In genomic region chr7:36642010-36642409, GRCh38 we compare ENCODE assay signal across 19 cellular contexts.
DNase-seq lines count a peak whose midpoint lies in the region; ATAC-seq lines count a peak whose summit lies in the region.
"Had no signal": no experiment of that assay in that cellular context is flagged by ENCODE, and none has a peak within 500 bp of the region (broad histone marks: within the 10 kb centered on the region; RNA-seq: fewer than 3 reads in every experiment).

No MANE protein-coding gene starts in this region.

- H3K9ac ChIP-seq in BLaER1 treated with 17β-estradiol and CSF1 and Interleukin-3, amounts not matched to agents 10 nM and 100 nM: no peak overlapping the region
- H3K9ac ChIP-seq: KMS-11, SK-N-SH had no signal

- H3K4me2 ChIP-seq in BLaER1 treated with 17β-estradiol and CSF1 and Interleukin-3, amounts not matched to agents 10 nM and 100 nM: peak overlapping the region in 7 of 11 experiments; percentile 10 to 47 (median 34); a peak in 11 of 22 replicates
- H3K4me2 ChIP-seq: GM23338, KMS-11, SK-N-SH had no signal

- POLR2A ChIA-PET in CD4-positive, alpha-beta memory T cell (lab: Charles Lee; ENCODE audit: partially characterized antibody): interaction anchor here (1.1 kb wide), 1 partner anchor 12 kb away, joined by 3 read pairs; no protein-coding TSS in a partner anchor
- POLR2A ChIA-PET in activated CD8-positive, alpha-beta T cell treated with anti-CD3 and anti-CD28 coated beads, Interleukin-2, amount 10 ng/mL, durations not matched to agents 7 days and 5 days (lab: Charles Lee): no interaction called here
- POLR2A ChIA-PET in naive thymus-derived CD8-positive, alpha-beta T cell (lab: Charles Lee): interaction anchor here (1.2 to 10.4 kb wide), 6 partner anchors 10 to 36 kb away, joined by 3 to 97 read pairs (median 10); no protein-coding TSS in a partner anchor

- H3K27ac ChIP-seq in BLaER1 treated with 17β-estradiol and CSF1 and Interleukin-3, amounts not matched to agents 10 nM and 100 nM: no peak overlapping the region
- H3K27ac ChIP-seq in CD4-positive, alpha-beta memory T cell (ENCODE audit: low read depth, low read length): no peak overlapping the region
- H3K27ac ChIP-seq: KMS-11 had no signal

- no peaks in the 10 kb centered on the region for H3K27me3 Mint-ChIP-seq in CD4-positive, alpha-beta memory T cell
- no peaks in the 10 kb centered on the region for H3K27me3 Mint-ChIP-seq in activated CD8-positive, alpha-beta T cell treated with anti-CD3 and anti-CD28 coated beads, Interleukin-2, amount 10 ng/mL, durations not matched to agents 7 days and 5 days (ENCODE audit: low read depth)
- H3K27me3 Mint-ChIP-seq in naive thymus-derived CD8-positive, alpha-beta T cell: no peaks in the 10 kb centered on the region

- DNase-seq in CD4-positive, alpha-beta memory T cell: no peak
- DNase-seq in activated CD8-positive, alpha-beta T cell treated with anti-CD3 and anti-CD28 coated beads, Interleukin-2, amount 10 ng/mL, durations not matched to agents 7 days and 5 days: no peak
- DNase-seq in naive thymus-derived CD8-positive, alpha-beta T cell: no peak
- DNase-seq in NCI-H524 (lab: John Stamatoyannopoulos, UW): no peak
- DNase-seq: DMS79, NCI-H1092 treated with DMSO at 0.1 percent for 48 hours, NCI-H1436 treated with DMSO at 0.1 percent for 48 hours, NCI-H1930, NCI-H510A, NCI-H748 treated with DMSO at 0.1 percent for 48 hours, SIG-M5, SK-N-SH had no signal

- no peaks in the 10 kb centered on the region for H3K9me3 ChIP-seq in BLaER1 treated with 17β-estradiol and CSF1 and Interleukin-3, amounts not matched to agents 10 nM and 100 nM (replicated peaks in 1 of 11)
- no peaks in the 10 kb centered on the region for H3K9me3 ChIP-seq in CD4-positive, alpha-beta memory T cell (ENCODE audit: control insufficient read depth in 1 of 2, low read length in 2 of 2)
- H3K9me3 ChIP-seq: HAP-1, SK-N-SH had no signal

- H3K36me3 ChIP-seq in BLaER1 treated with 17β-estradiol and CSF1 and Interleukin-3, amounts not matched to agents 10 nM and 100 nM: peaks cover 0 to 39% (median 0%) of the 10 kb centered on the region in 11 experiments; a peak in 4 of 22 replicates
- no peaks in the 10 kb centered on the region for H3K36me3 ChIP-seq in CD4-positive, alpha-beta memory T cell (ENCODE audit: insufficient read depth, low read length)
- H3K36me3 ChIP-seq: HAP-1 had no signal

- peaks cover 0 to 2% (median 0%) of the 10 kb centered on the region in 8 donors for H3K9me3 Mint-ChIP-seq in CD4-positive, alpha-beta memory T cell
- H3K9me3 Mint-ChIP-seq in activated CD8-positive, alpha-beta T cell treated with anti-CD3 and anti-CD28 coated beads, Interleukin-2, amount 10 ng/mL, durations not matched to agents 7 days and 5 days (ENCODE audit: insufficient read depth): peaks cover 4% of the 10 kb centered on the region
- H3K9me3 Mint-ChIP-seq in naive thymus-derived CD8-positive, alpha-beta T cell: no peaks in the 10 kb centered on the region
- H3K9me3 Mint-ChIP-seq: GM23338 had no signal

- no peaks in the 10 kb centered on the region for H3K27me3 ChIP-seq in BLaER1 treated with 17β-estradiol and CSF1 and Interleukin-3, amounts not matched to agents 10 nM and 100 nM
- no peaks in the 10 kb centered on the region for H3K27me3 ChIP-seq in CD4-positive, alpha-beta memory T cell (ENCODE audit: insufficient read depth, low read length)

- peaks cover 14 to 62% (median 42%) of the 10 kb centered on the region in 10 experiments for H3K4me1 ChIP-seq in BLaER1 treated with 17β-estradiol and CSF1 and Interleukin-3, amounts not matched to agents 10 nM and 100 nM
- H3K4me1 ChIP-seq in CD4-positive, alpha-beta memory T cell (ENCODE audit: insufficient read depth, low read length): peaks cover 41% of the 10 kb centered on the region

- ATAC-seq in activated CD8-positive, alpha-beta T cell treated with anti-CD3 and anti-CD28 coated beads, Interleukin-2, amount 10 ng/mL, durations not matched to agents 7 days and 5 days: no peak
- no peak for ATAC-seq in naive thymus-derived CD8-positive, alpha-beta T cell
- ATAC-seq in HG02970 (IDR thresholded peaks at IDR 0.05; ENCODE audit: low FRiP score, unreplicated experiment) (no peak), HG03196 (IDR thresholded peaks at IDR 0.05; ENCODE audit: unreplicated experiment) (no peak)
- ATAC-seq: GM23338, Panc1 had no signal

- no peaks in the 10 kb centered on the region for H3K36me3 Mint-ChIP-seq in CD4-positive, alpha-beta memory T cell
- peaks cover 30% of the 10 kb centered on the region for H3K36me3 Mint-ChIP-seq in activated CD8-positive, alpha-beta T cell treated with anti-CD3 and anti-CD28 coated beads, Interleukin-2, amount 10 ng/mL, durations not matched to agents 7 days and 5 days (ENCODE audit: low read depth)
- peaks cover 0 to 12% (median 0%) of the 10 kb centered on the region in 3 donors for H3K36me3 Mint-ChIP-seq in naive thymus-derived CD8-positive, alpha-beta T cell

- no peak overlapping the region for H3K4me3 Mint-ChIP-seq in CD4-positive, alpha-beta memory T cell
- H3K4me3 Mint-ChIP-seq in activated CD8-positive, alpha-beta T cell treated with anti-CD3 and anti-CD28 coated beads, Interleukin-2, amount 10 ng/mL, durations not matched to agents 7 days and 5 days: no peak overlapping the region
- peak overlapping the region in 2 of 10 donors; percentile 26 to 34 for H3K4me3 Mint-ChIP-seq in naive thymus-derived CD8-positive, alpha-beta T cell
- H3K4me3 Mint-ChIP-seq: GM23338 had no signal

- H3K27ac Mint-ChIP-seq in CD4-positive, alpha-beta memory T cell: peak overlapping the region in 6 of 7 donors; percentile 25 to 92 (median 86)
- H3K27ac Mint-ChIP-seq in activated CD8-positive, alpha-beta T cell treated with anti-CD3 and anti-CD28 coated beads, Interleukin-2, amount 10 ng/mL, durations not matched to agents 7 days and 5 days: peak overlapping the region; percentile 36
- H3K27ac Mint-ChIP-seq in naive thymus-derived CD8-positive, alpha-beta T cell: peak overlapping the region; percentile 92 to 99 (median 98)
- H3K27ac Mint-ChIP-seq: GM23338 had no signal

- H4K20me1 ChIP-seq in BLaER1 treated with 17β-estradiol and CSF1 and Interleukin-3, amounts not matched to agents 10 nM and 100 nM: peaks cover 0 to 93% (median 0%) of the 10 kb centered on the region in 11 experiments; a peak in 2 of 22 replicates

- CTCF ChIA-PET in CD4-positive, alpha-beta memory T cell (lab: Charles Lee; ENCODE audit: partially characterized antibody): interaction anchor here (0.8 to 7.0 kb wide), 4 partner anchors 8 to 154 kb away, joined by 3 to 46 read pairs (median 4); no protein-coding TSS in a partner anchor
- CTCF ChIA-PET in activated CD8-positive, alpha-beta T cell treated with anti-CD3 and anti-CD28 coated beads, Interleukin-2, amount 10 ng/mL, durations not matched to agents 7 days and 5 days (lab: Charles Lee): interaction anchor here (0.6 to 5.4 kb wide), 4 partner anchors 28 to 541 kb away, joined by 3 to 62 read pairs (median 3); no protein-coding TSS in a partner anchor

- H3K4me1 Mint-ChIP-seq in CD4-positive, alpha-beta memory T cell: peaks cover 46 to 76% (median 57%) of the 10 kb centered on the region in 4 donors
- H3K4me1 Mint-ChIP-seq in activated CD8-positive, alpha-beta T cell treated with anti-CD3 and anti-CD28 coated beads, Interleukin-2, amount 10 ng/mL, durations not matched to agents 7 days and 5 days (ENCODE audit: low read depth): peaks cover 72% of the 10 kb centered on the region
- peaks cover 51 to 98% (median 92%) of the 10 kb centered on the region in 4 donors for H3K4me1 Mint-ChIP-seq in naive thymus-derived CD8-positive, alpha-beta T cell

- no peak overlapping the region for H3K4me3 ChIP-seq in BLaER1 treated with 17β-estradiol and CSF1 and Interleukin-3, amounts not matched to agents 10 nM and 100 nM
- H3K4me3 ChIP-seq in CD4-positive, alpha-beta memory T cell (ENCODE audit: low read length in 2 of 2): no peak overlapping the region
- H3K4me3 ChIP-seq: GM23338, HAP-1 had no signal

- intact Hi-C loops in CD4-positive, alpha-beta memory T cell (cut with micrococcal nuclease): no loop called here

Comparison
In these comparisons a context has a peak if more than half of its experiments do, and no peak if none do; other contexts are left out.
1. H3K27ac Mint-ChIP-seq: peak in every context shown above with its lines; median percentile 98 in naive thymus-derived CD8-positive, alpha-beta T cell; 86 in CD4-positive, alpha-beta memory T cell; 36 in activated CD8-positive, alpha-beta T cell treated with anti-CD3 and anti-CD28 coated beads, Interleukin-2, amount 10 ng/mL, durations not matched to agents 7 days and 5 days.